1 cellular context compared by ENCODE assay signal in the genomic region with DNA sequence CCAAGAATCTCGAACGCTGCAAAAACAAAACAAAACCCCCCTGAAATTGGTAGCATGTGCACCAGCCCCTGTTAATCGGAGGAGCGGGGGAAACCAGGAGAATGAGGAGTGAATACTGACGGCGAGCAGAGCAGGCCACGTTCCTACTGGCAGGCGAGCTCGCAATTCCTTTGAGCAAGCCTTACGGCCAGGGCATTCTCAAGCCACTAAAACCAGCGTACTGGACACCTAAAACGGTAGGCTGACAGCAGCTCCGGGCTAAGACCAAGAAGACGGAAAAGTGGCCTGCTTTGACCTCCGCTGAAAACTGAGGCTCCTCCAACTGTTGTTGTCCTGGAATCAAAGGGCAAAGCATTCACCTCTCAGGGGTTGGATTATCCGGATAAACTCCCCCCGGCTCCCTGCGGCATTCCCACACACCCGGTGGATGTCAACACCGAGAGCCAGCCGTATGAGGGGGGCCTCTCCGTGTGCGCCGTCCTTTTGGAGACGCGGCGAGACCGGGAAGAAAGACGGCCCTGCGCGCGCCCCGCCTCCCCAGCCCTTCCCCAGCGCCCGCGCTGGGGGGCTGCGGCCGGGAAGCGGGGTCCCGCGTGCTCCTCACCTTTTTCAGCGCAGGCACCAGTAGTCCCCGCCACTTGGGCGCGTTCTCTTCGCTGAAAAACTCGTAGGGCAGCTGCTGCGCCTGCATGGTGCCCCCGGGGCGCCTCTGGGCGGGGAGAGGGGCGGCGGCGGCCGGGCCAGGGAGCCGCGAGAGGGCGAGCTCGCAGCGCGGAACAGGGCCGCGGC.
A peak's percentile ranks its signal among the peaks of the same experiment; 100 is the strongest.
TF ChIP-seq lines count a peak whose summit lies in the region.

No MANE protein-coding gene starts in this region.

TF ChIP-seq in HepG2, 621 proteins besides CTCF, POLR2A, EP300 and RAD21 (continued from another document and continues in another):
- TF ChIP-seq GLI4 (CRISPR knock-in tag; IDR thresholded peaks at IDR 0.05; ENCODE audit: borderline replicate concordance) = peak; percentile 89; the same call in 1 of the 2 replicates
- TF ChIP-seq ZNF790 (CRISPR knock-in tag; IDR thresholded peaks at IDR 0.05; ENCODE audit: borderline replicate concordance) = 0 out of 2 replicates have a peak, but pooled peaks have one; percentile 12
- no peak for TF ChIP-seq ZNF292 (CRISPR knock-in tag; IDR thresholded peaks at IDR 0.05; ENCODE audit: borderline replicate concordance, low read depth)
- no peak for TF ChIP-seq RNF2 (conservative IDR thresholded peaks at IDR 0.05; ENCODE audit: low read depth)
- 0 out of 2 replicates have a peak, but pooled peaks have one; percentile 10 for TF ChIP-seq ELF3 (CRISPR knock-in tag; IDR thresholded peaks at IDR 0.05)
- no peak for TF ChIP-seq SUZ12 (IDR thresholded peaks at IDR 0.05; ENCODE audit: low read depth, low read length)
- TF ChIP-seq RFXANK (CRISPR knock-in tag; IDR thresholded peaks at IDR 0.05) = no peak
- TF ChIP-seq NFATC3 (CRISPR knock-in tag; IDR thresholded peaks at IDR 0.05) = no peak
- no peak for TF ChIP-seq ATRX (CRISPR knock-in tag; IDR thresholded peaks at IDR 0.05; ENCODE audit: borderline replicate concordance)
- TF ChIP-seq ZIK1 (CRISPR knock-in tag; IDR thresholded peaks at IDR 0.05; ENCODE audit: borderline replicate concordance, low read depth) = no peak
- 0 out of 2 replicates have a peak, but pooled peaks have one; percentile 65 for TF ChIP-seq ZNF33B (CRISPR knock-in tag; IDR thresholded peaks at IDR 0.05)
- TF ChIP-seq ZNF460 (CRISPR knock-in tag; IDR thresholded peaks at IDR 0.05; ENCODE audit: borderline replicate concordance) = no peak
- TF ChIP-seq SOX6 (IDR thresholded peaks at IDR 0.05) = no peak
- TF ChIP-seq SOX6 (CRISPR knock-in tag; IDR thresholded peaks at IDR 0.05) = peak; percentile 45
- TF ChIP-seq PRPF4 (IDR thresholded peaks at IDR 0.05; ENCODE audit: low read depth, low read length, poor library complexity, severe bottlenecking) = no peak
- TF ChIP-seq, protein P1, sequence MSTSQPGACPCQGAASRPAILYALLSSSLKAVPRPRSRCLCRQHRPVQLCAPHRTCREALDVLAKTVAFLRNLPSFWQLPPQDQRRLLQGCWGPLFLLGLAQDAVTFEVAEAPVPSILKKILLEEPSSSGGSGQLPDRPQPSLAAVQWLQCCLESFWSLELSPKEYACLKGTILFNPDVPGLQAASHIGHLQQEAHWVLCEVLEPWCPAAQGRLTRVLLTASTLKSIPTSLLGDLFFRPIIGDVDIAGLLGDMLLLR (CRISPR knock-in tag; IDR thresholded peaks at IDR 0.05) = no peak
- no peak for TF ChIP-seq ZNF629 (CRISPR knock-in tag; conservative IDR thresholded peaks at IDR 0.05)
- TF ChIP-seq ZNF557 (CRISPR knock-in tag; IDR thresholded peaks at IDR 0.05) = no peak
- TF ChIP-seq ELF4 (CRISPR knock-in tag; IDR thresholded peaks at IDR 0.05; ENCODE audit: borderline replicate concordance) = no peak
- TF ChIP-seq ZC3H13 (CRISPR knock-in tag; IDR thresholded peaks at IDR 0.05) = peak; percentile 80; the same call in 1 of the 2 replicates
- peak; percentile 51; the same call in 1 of the 2 replicates for TF ChIP-seq ZSCAN20 (CRISPR knock-in tag; IDR thresholded peaks at IDR 0.05; ENCODE audit: borderline replicate concordance)
- no peak for TF ChIP-seq AHR (CRISPR knock-in tag; IDR thresholded peaks at IDR 0.05)
- TF ChIP-seq ZBTB8A (CRISPR knock-in tag; IDR thresholded peaks at IDR 0.05; ENCODE audit: borderline replicate concordance, low read depth) = no peak
- no peak for TF ChIP-seq IKZF4 (CRISPR knock-in tag; IDR thresholded peaks at IDR 0.05; ENCODE audit: borderline replicate concordance, low read depth, not compliant biosample characterization)
- TF ChIP-seq, protein P2, sequence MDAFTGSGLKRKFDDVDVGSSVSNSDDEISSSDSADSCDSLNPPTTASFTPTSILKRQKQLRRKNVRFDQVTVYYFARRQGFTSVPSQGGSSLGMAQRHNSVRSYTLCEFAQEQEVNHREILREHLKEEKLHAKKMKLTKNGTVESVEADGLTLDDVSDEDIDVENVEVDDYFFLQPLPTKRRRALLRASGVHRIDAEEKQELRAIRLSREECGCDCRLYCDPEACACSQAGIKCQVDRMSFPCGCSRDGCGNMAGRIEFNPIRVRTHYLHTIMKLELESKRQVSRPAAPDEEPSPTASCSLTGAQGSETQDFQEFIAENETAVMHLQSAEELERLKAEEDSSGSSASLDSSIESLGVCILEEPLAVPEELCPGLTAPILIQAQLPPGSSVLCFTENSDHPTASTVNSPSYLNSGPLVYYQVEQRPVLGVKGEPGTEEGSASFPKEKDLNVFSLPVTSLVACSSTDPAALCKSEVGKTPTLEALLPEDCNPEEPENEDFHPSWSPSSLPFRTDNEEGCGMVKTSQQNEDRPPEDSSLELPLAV (CRISPR knock-in tag; conservative IDR thresholded peaks at IDR 0.05; ENCODE audit: low read depth) = 0 out of 2 replicates have a peak, but pooled peaks have one; percentile 26
- TF ChIP-seq ESRRA (CRISPR knock-in tag; IDR thresholded peaks at IDR 0.05; ENCODE audit: low read depth) = no peak
- peak; percentile 48; the same call in 1 of the 2 replicates for TF ChIP-seq ATF7-NPFF (CRISPR knock-in tag; IDR thresholded peaks at IDR 0.05; ENCODE audit: low read depth)
- no peak for TF ChIP-seq SRY (CRISPR knock-in tag; IDR thresholded peaks at IDR 0.05)
- TF ChIP-seq ZBTB21 (CRISPR knock-in tag; IDR thresholded peaks at IDR 0.05) = no peak
- no peak for TF ChIP-seq ZNF660 (CRISPR knock-in tag; IDR thresholded peaks at IDR 0.05; ENCODE audit: borderline replicate concordance, low read depth)
- TF ChIP-seq MXD4 (CRISPR knock-in tag; IDR thresholded peaks at IDR 0.05) = peak; percentile 51; the same call in 1 of the 2 replicates
- TF ChIP-seq, protein P3, sequence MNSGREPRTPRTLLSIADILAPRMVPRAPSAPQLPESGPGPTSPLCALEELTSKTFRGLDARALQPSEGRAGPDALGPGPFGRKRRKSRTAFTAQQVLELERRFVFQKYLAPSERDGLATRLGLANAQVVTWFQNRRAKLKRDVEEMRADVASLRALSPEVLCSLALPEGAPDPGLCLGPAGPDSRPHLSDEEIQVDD (CRISPR knock-in tag; IDR thresholded peaks at IDR 0.05; ENCODE audit: borderline replicate concordance) = no peak
- TF ChIP-seq, protein P4, sequence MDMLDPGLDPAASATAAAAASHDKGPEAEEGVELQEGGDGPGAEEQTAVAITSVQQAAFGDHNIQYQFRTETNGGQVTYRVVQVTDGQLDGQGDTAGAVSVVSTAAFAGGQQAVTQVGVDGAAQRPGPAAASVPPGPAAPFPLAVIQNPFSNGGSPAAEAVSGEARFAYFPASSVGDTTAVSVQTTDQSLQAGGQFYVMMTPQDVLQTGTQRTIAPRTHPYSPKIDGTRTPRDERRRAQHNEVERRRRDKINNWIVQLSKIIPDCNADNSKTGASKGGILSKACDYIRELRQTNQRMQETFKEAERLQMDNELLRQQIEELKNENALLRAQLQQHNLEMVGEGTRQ (IDR thresholded peaks at IDR 0.05; ENCODE audit: low read depth, low read length) = peak; percentile 17; the same call in 1 of the 2 replicates
- TF ChIP-seq, protein P4 (CRISPR knock-in tag; IDR thresholded peaks at IDR 0.05; ENCODE audit: borderline replicate concordance) = no peak
- TF ChIP-seq, protein P5, sequence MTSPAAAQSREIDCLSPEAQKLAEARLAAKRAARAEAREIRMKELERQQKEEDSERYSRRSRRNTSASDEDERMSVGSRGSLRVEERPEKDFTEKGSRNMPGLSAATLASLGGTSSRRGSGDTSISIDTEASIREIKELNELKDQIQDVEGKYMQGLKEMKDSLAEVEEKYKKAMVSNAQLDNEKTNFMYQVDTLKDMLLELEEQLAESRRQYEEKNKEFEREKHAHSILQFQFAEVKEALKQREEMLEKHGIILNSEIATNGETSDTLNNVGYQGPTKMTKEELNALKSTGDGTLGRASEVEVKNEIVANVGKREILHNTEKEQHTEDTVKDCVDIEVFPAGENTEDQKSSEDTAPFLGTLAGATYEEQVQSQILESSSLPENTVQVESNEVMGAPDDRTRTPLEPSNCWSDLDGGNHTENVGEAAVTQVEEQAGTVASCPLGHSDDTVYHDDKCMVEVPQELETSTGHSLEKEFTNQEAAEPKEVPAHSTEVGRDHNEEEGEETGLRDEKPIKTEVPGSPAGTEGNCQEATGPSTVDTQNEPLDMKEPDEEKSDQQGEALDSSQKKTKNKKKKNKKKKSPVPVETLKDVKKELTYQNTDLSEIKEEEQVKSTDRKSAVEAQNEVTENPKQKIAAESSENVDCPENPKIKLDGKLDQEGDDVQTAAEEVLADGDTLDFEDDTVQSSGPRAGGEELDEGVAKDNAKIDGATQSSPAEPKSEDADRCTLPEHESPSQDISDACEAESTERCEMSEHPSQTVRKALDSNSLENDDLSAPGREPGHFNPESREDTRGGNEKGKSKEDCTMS (CRISPR knock-in tag; conservative IDR thresholded peaks at IDR 0.05) = no peak
- TF ChIP-seq TAF1 (CRISPR knock-in tag; IDR thresholded peaks at IDR 0.05) = peak; percentile 38; the same call in 1 of the 2 replicates
- TF ChIP-seq, protein P6, sequence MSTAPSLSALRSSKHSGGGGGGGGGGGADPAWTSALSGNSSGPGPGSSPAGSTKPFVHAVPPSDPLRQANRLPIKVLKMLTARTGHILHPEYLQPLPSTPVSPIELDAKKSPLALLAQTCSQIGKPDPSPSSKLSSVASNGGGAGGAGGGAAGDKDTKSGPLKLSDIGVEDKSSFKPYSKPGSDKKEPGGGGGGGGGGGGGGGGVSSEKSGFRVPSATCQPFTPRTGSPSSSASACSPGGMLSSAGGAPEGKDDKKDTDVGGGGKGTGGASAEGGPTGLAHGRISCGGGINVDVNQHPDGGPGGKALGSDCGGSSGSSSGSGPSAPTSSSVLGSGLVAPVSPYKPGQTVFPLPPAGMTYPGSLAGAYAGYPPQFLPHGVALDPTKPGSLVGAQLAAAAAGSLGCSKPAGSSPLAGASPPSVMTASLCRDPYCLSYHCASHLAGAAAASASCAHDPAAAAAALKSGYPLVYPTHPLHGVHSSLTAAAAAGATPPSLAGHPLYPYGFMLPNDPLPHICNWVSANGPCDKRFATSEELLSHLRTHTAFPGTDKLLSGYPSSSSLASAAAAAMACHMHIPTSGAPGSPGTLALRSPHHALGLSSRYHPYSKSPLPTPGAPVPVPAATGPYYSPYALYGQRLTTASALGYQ (CRISPR knock-in tag; IDR thresholded peaks at IDR 0.05) = 0 out of 2 replicates have a peak, but pooled peaks have one; percentile 28
- TF ChIP-seq KAT2B (IDR thresholded peaks at IDR 0.05; ENCODE audit: borderline replicate concordance, low read depth, low read length) = no peak
- no peak for TF ChIP-seq SSRP1 (CRISPR knock-in tag; IDR thresholded peaks at IDR 0.05)
- TF ChIP-seq SIN3A (IDR thresholded peaks at IDR 0.05; ENCODE audit: borderline replicate concordance, low read depth, low read length) = peak; percentile 58; the same call in 1 of the 2 replicates
- TF ChIP-seq NKX3-1 (CRISPR knock-in tag; IDR thresholded peaks at IDR 0.05) = no peak
- peak; percentile 28; the same call in 1 of the 2 replicates for TF ChIP-seq ZMYM4 (CRISPR knock-in tag; IDR thresholded peaks at IDR 0.05)
- no peak for TF ChIP-seq RBM39 (IDR thresholded peaks at IDR 0.05; ENCODE audit: low read depth, low read length, poor library complexity, severe bottlenecking)
- TF ChIP-seq YY1 (IDR thresholded peaks at IDR 0.05; ENCODE audit: insufficient read depth, insufficient replicate concordance, low read depth, low read length) = peak; percentile 41
- TF ChIP-seq, protein P7, sequence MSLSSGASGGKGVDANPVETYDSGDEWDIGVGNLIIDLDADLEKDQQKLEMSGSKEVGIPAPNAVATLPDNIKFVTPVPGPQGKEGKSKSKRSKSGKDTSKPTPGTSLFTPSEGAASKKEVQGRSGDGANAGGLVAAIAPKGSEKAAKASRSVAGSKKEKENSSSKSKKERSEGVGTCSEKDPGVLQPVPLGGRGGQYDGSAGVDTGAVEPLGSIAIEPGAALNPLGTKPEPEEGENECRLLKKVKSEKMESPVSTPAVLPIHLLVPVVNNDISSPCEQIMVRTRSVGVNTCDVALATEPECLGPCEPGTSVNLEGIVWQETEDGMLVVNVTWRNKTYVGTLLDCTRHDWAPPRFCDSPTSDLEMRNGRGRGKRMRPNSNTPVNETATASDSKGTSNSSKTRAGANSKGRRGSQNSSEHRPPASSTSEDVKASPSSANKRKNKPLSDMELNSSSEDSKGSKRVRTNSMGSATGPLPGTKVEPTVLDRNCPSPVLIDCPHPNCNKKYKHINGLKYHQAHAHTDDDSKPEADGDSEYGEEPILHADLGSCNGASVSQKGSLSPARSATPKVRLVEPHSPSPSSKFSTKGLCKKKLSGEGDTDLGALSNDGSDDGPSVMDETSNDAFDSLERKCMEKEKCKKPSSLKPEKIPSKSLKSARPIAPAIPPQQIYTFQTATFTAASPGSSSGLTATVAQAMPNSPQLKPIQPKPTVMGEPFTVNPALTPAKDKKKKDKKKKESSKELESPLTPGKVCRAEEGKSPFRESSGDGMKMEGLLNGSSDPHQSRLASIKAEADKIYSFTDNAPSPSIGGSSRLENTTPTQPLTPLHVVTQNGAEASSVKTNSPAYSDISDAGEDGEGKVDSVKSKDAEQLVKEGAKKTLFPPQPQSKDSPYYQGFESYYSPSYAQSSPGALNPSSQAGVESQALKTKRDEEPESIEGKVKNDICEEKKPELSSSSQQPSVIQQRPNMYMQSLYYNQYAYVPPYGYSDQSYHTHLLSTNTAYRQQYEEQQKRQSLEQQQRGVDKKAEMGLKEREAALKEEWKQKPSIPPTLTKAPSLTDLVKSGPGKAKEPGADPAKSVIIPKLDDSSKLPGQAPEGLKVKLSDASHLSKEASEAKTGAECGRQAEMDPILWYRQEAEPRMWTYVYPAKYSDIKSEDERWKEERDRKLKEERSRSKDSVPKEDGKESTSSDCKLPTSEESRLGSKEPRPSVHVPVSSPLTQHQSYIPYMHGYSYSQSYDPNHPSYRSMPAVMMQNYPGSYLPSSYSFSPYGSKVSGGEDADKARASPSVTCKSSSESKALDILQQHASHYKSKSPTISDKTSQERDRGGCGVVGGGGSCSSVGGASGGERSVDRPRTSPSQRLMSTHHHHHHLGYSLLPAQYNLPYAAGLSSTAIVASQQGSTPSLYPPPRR (CRISPR knock-in tag; IDR thresholded peaks at IDR 0.05; ENCODE audit: borderline replicate concordance) = no peak
- TF ChIP-seq ZSCAN31 (CRISPR knock-in tag; IDR thresholded peaks at IDR 0.05; ENCODE audit: low read depth) = no peak
- TF ChIP-seq NCOA1 (CRISPR knock-in tag; IDR thresholded peaks at IDR 0.05) = 0 out of 2 replicates have a peak, but pooled peaks have one; percentile 17
- no peak for TF ChIP-seq HCFC1 (IDR thresholded peaks at IDR 0.05; ENCODE audit: low read depth, low read length)
- no peak for TF ChIP-seq HNRNPL (IDR thresholded peaks at IDR 0.05; ENCODE audit: low read depth, low read length)
- TF ChIP-seq ZNF260 (CRISPR knock-in tag; IDR thresholded peaks at IDR 0.05; ENCODE audit: borderline replicate concordance, low read depth) = 0 out of 2 replicates have a peak, but pooled peaks have one; percentile 72
- TF ChIP-seq ZNF20 (CRISPR knock-in tag; IDR thresholded peaks at IDR 0.05) = no peak
- no peak for TF ChIP-seq ZNF354B (CRISPR knock-in tag; IDR thresholded peaks at IDR 0.05)
- TF ChIP-seq TBX2 (CRISPR knock-in tag; IDR thresholded peaks at IDR 0.05; ENCODE audit: borderline replicate concordance) = peak; percentile 61
- no peak for TF ChIP-seq KLF9 (CRISPR knock-in tag; IDR thresholded peaks at IDR 0.05; ENCODE audit: low read depth)
- 0 out of 2 replicates have a peak, but pooled peaks have one; percentile 26 for TF ChIP-seq ZNF543 (CRISPR knock-in tag; IDR thresholded peaks at IDR 0.05)
